In genomic region chr17:82205720-82206508, GRCh38 we compare ENCODE assay signal across 1 cellular context.
TF ChIP-seq lines count a peak whose summit lies in the region.

No MANE protein-coding gene starts in this region.

TF ChIP-seq in HEK293, 187 proteins besides CTCF, POLR2A, EP300 and RAD21 (continued from another document and continues in another):
- TF ChIP-seq ZNF362 (tag by site-specific recombination; IDR thresholded peaks at IDR 0.05), result no peak
- TF ChIP-seq PRDM2 (tag by site-specific recombination; IDR thresholded peaks at IDR 0.05; ENCODE audit: borderline replicate concordance), result no peak
- no peak for TF ChIP-seq ZNF274 (IDR thresholded peaks at IDR 0.05; ENCODE audit: low read length)
- TF ChIP-seq ZNF274 (tag by site-specific recombination; IDR thresholded peaks at IDR 0.05; ENCODE audit: borderline replicate concordance), result no peak
- no peak for TF ChIP-seq YY1 (tag by site-specific recombination; IDR thresholded peaks at IDR 0.05)
- no peak for TF ChIP-seq ZNF664 (tag by site-specific recombination; IDR thresholded peaks at IDR 0.05)
- no peak; the same call in 1 of the 2 replicates for TF ChIP-seq ZNF558 (tag by site-specific recombination; IDR thresholded peaks at IDR 0.05)
- no peak for TF ChIP-seq ZNF19 (tag by site-specific recombination; IDR thresholded peaks at IDR 0.05; ENCODE audit: low read depth)
- no peak for TF ChIP-seq ZNF791 (tag by site-specific recombination; IDR thresholded peaks at IDR 0.05)
- TF ChIP-seq ZNF548 (tag by site-specific recombination; IDR thresholded peaks at IDR 0.05), result no peak
- TF ChIP-seq SP2 (tag by site-specific recombination; IDR thresholded peaks at IDR 0.05), result peak; percentile 20; the same call in 1 of the 2 replicates
- TF ChIP-seq KLF17 (tag by site-specific recombination; IDR thresholded peaks at IDR 0.05), result peak; percentile 75; the same call in 1 of the 2 replicates
- no peak for TF ChIP-seq ZBTB7A (tag by site-specific recombination; IDR thresholded peaks at IDR 0.05; ENCODE audit: low read depth)
- no peak for TF ChIP-seq ZNF433 (tag by site-specific recombination; IDR thresholded peaks at IDR 0.05; ENCODE audit: low read depth)
- TF ChIP-seq ZNF426 (tag by site-specific recombination; IDR thresholded peaks at IDR 0.05), result no peak
- peak; percentile 68; the same call in 1 of the 2 replicates for TF ChIP-seq ZBTB21 (tag by site-specific recombination; IDR thresholded peaks at IDR 0.05)
- TF ChIP-seq ZNF654 (tag by site-specific recombination; IDR thresholded peaks at IDR 0.05; ENCODE audit: low read depth), result peak; percentile 61
- no peak for TF ChIP-seq GLI2 (tag by site-specific recombination; IDR thresholded peaks at IDR 0.05; ENCODE audit: borderline replicate concordance, low read depth)
- 0 out of 2 replicates have a peak, but pooled peaks have one; percentile 34 for TF ChIP-seq ZBTB44 (tag by site-specific recombination; IDR thresholded peaks at IDR 0.05)
- TF ChIP-seq ZSCAN30 (tag by site-specific recombination; IDR thresholded peaks at IDR 0.05), result no peak
- TF ChIP-seq ZNF16 (tag by site-specific recombination; IDR thresholded peaks at IDR 0.05; ENCODE audit: low read depth), result no peak
- TF ChIP-seq ZSCAN18 (tag by site-specific recombination; IDR thresholded peaks at IDR 0.05), result no peak
- no peak for TF ChIP-seq ZBTB49 (tag by site-specific recombination; IDR thresholded peaks at IDR 0.05; ENCODE audit: low read depth)
- TF ChIP-seq ZBTB26 (tag by site-specific recombination; optimal IDR thresholded peaks at IDR 0.05), result no peak
- TF ChIP-seq PRDM10 (tag by site-specific recombination; IDR thresholded peaks at IDR 0.05), result no peak; the same call in 1 of the 2 replicates
- 0 out of 2 replicates have a peak, but pooled peaks have one; percentile 35 for TF ChIP-seq ZFP37 (tag by site-specific recombination; IDR thresholded peaks at IDR 0.05)
- no peak for TF ChIP-seq ZSCAN16 (tag by site-specific recombination; IDR thresholded peaks at IDR 0.05)
- no peak for TF ChIP-seq ZSCAN4 (tag by site-specific recombination; IDR thresholded peaks at IDR 0.05)
- peak; percentile 93 for TF ChIP-seq SCRT2 (tag by site-specific recombination; IDR thresholded peaks at IDR 0.05)
- TF ChIP-seq ZIC2 (tag by site-specific recombination; IDR thresholded peaks at IDR 0.05), result peak; percentile 83
